In the genomic region with DNA sequence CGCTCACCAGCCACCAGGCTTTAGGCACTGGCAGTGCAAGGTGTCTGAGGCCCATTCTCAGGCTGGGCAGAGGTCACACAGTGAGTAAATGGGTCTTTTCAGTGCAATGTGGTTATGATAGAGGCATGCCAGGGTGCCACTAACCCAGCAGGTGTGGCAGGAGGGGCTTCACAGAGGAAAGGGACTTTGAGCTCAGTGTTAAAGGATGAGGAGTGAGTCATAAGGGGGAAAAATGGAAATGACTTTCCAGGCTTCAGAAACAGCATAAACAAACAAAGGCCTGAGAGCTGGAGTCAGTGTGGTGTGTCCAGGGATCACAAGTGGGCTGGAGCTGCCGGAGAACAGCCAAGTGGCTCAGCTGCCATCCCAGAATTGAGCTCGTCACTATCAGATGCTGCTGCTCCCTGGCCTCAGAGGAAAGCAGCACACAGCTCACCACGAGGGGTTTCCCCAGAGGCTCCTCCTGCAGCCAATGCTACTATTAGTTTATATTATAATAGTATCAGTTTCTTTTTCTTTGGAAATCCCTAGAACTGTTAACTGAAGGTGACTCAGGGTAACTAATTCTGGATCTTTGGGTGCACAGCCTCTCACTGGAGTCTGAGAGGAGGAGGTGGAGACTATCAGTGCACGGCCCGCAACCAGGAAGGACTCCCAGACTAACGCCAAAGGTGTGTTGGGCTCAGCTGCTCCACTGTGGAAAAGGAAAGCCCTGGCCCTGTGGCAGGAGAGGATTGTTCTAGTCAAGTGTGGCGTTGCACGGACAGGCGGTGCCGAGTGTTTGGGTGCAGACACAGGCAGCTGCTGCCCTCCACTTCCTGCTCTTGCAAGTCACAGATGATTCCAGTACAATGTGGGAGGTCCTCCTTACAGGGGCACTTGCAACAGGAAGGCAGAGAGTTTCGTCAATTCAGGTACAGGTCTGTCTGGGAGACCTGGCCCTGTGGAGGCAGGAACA, we compare ENCODE assay signal across 8 cellular contexts. TPM values are rescaled to one million over a fixed set of nuclear protein-coding genes. Genes with fewer than 3 reads are reported as not detected.
DNase-seq lines count a peak whose midpoint lies in the region; ATAC-seq and TF ChIP-seq lines count a peak whose summit lies in the region.

No MANE protein-coding gene starts in this region.

- peaks cover 21% of the 10 kb centered on the region for H3K36me3 Mint-ChIP-seq in effector memory CD8-positive, alpha-beta T cell (ENCODE audit: insufficient read depth)
- H3K36me3 Mint-ChIP-seq in naive thymus-derived CD4-positive, alpha-beta T cell, result peaks cover 7 to 35% (median 19%) of the 10 kb centered on the region in 5 donors

- no peak for TF ChIP-seq CTCF in GM20000 (IDR thresholded peaks at IDR 0.05; ENCODE audit: extremely low read depth, missing control alignments)

- peaks cover 0 to 30% (median 5%) of the 10 kb centered on the region in 3 experiments for H3K36me3 ChIP-seq in naive thymus-derived CD4-positive, alpha-beta T cell (ENCODE audit: control insufficient read depth in 2 of 3, insufficient read depth in 3 of 3, low read length in 3 of 3)

- H3K4me1 Mint-ChIP-seq in effector memory CD8-positive, alpha-beta T cell (ENCODE audit: low read depth in 2 of 2), result peaks cover 14 to 16% of the 10 kb centered on the region in 2 donors
- H3K4me1 Mint-ChIP-seq in naive thymus-derived CD4-positive, alpha-beta T cell, result peaks cover 10 to 38% (median 29%) of the 10 kb centered on the region in 7 donors

- intact Hi-C loops in naive thymus-derived CD4-positive, alpha-beta T cell (cut with micrococcal nuclease), result loop anchor here (1.0 to 5.0 kb wide), 4 partner anchors 38 to 329 kb away; partner anchors contain the start of genes WDFY2 (in 2 of the 2), DHRS12 (in 1 of the 2) and INTS6 (in 1 of the 2)

- peak overlapping the region; percentile 49 for H3K4me3 ChIP-seq in naive thymus-derived CD4-positive, alpha-beta T cell (ENCODE audit: low read length)

- H3K27ac Mint-ChIP-seq in effector memory CD8-positive, alpha-beta T cell, result peak overlapping the region; percentile 92 to 94
- peak overlapping the region; percentile 88 to 95 (median 93) for H3K27ac Mint-ChIP-seq in naive thymus-derived CD4-positive, alpha-beta T cell

- no peaks in the 10 kb centered on the region for H3K27me3 Mint-ChIP-seq in effector memory CD8-positive, alpha-beta T cell
- H3K27me3 Mint-ChIP-seq in naive thymus-derived CD4-positive, alpha-beta T cell, result no peaks in the 10 kb centered on the region

- peak overlapping the region; percentile 71 to 80 for H3K4me3 Mint-ChIP-seq in effector memory CD8-positive, alpha-beta T cell
- H3K4me3 Mint-ChIP-seq in naive thymus-derived CD4-positive, alpha-beta T cell, result peak overlapping the region; percentile 74 to 90 (median 85)

- no peaks in the 10 kb centered on the region for H3K9me3 Mint-ChIP-seq in effector memory CD8-positive, alpha-beta T cell
- no peaks in the 10 kb centered on the region for H3K9me3 Mint-ChIP-seq in naive thymus-derived CD4-positive, alpha-beta T cell

- DNase-seq in COLO829 (ENCODE audit: low spot score) (peak; percentile 28), GM20000 (ENCODE audit: low spot score) (peak; percentile 81), HT1080 (ENCODE audit: low read depth) (peak; percentile 85), iPS-NIHi7 (ENCODE audit: extremely low spot score) (no peak)
- DNase-seq in activated CD4-positive, alpha-beta T cell treated with anti-CD3 and anti-CD28 coated beads, Interleukin-2, amount 50 U/mL, for 1 hour, result peak; percentile 45
- DNase-seq in effector memory CD8-positive, alpha-beta T cell, result peak; percentile 38 to 46 (median 44)
- DNase-seq in naive thymus-derived CD4-positive, alpha-beta T cell, result peak in 8 of 9 donors; percentile 19 to 62 (median 44)
- DNase-seq in stimulated activated naive CD4-positive, alpha-beta T cell treated with Interleukin-2 at 50 U/mL for 16 hours (lab: John Stamatoyannopoulos, UW), result peak; percentile 78

- no peaks in the 10 kb centered on the region for H3K9me3 ChIP-seq in naive thymus-derived CD4-positive, alpha-beta T cell (ENCODE audit: control insufficient read depth in 2 of 3, low read length in 3 of 3)

- POLR2A ChIA-PET in naive thymus-derived CD4-positive, alpha-beta T cell (lab: Charles Lee), result interaction anchor here (0.6 to 2.4 kb wide), 11 partner anchors 33 to 330 kb away, joined by 3 to 26 read pairs (median 3); partner anchors contain the start of gene INTS6

- peak overlapping the region; percentile 68 for H3K27ac ChIP-seq in naive thymus-derived CD4-positive, alpha-beta T cell (ENCODE audit: low read depth, low read length)

- no peaks in the 10 kb centered on the region for H3K27me3 ChIP-seq in naive thymus-derived CD4-positive, alpha-beta T cell (ENCODE audit: control insufficient read depth in 2 of 2, insufficient read depth in 2 of 2, low read length in 2 of 2)

- peaks cover 6 to 15% of the 10 kb centered on the region in 2 donors for H3K4me1 ChIP-seq in naive thymus-derived CD4-positive, alpha-beta T cell (ENCODE audit: control insufficient read depth in 2 of 2, insufficient read depth in 2 of 2, low read length in 2 of 2)

- ATAC-seq in effector memory CD8-positive, alpha-beta T cell (replicated peaks), result peak; percentile 89
- ATAC-seq in naive thymus-derived CD4-positive, alpha-beta T cell, result peak; percentile 88

- CTCF ChIA-PET in naive thymus-derived CD4-positive, alpha-beta T cell (lab: Charles Lee), result interaction anchor here (0.8 to 1.4 kb wide), 5 partner anchors 50 to 237 kb away, joined by 3 to 8 read pairs (median 3); no protein-coding TSS in a partner anchor

RNA-seq across cellular contexts. Expression of gene DHRS12, which starts 39.5 kb away (rescaled TPM):
- 0.94 and 5.9 TPM in 2 replicates for total RNA-seq in HT1080 (2014; rRNA removed; shearing (Covaris generic))
- polyA plus RNA-seq in HT1080 (2015; cell fraction: cytosol; rRNA removed), result 2.3 and 2.4 TPM in 2 replicates
- 2.2 and 6.2 TPM in 2 replicates for polyA plus RNA-seq in HT1080 (2015; cell fraction: nucleus; rRNA removed)
- total RNA-seq in naive thymus-derived CD4-positive, alpha-beta T cell, result 10 to 100 TPM in 4 of 5 experiments, 1 to 10 TPM in 1; 6.7 to 25.3 (median 20.1) TPM
- 10 to 100 TPM; 24.8 to 27.1 TPM for polyA plus RNA-seq in naive thymus-derived CD4-positive, alpha-beta T cell
